Comparison of ENCODE assay signal across 8 cellular contexts in the genomic region with DNA sequence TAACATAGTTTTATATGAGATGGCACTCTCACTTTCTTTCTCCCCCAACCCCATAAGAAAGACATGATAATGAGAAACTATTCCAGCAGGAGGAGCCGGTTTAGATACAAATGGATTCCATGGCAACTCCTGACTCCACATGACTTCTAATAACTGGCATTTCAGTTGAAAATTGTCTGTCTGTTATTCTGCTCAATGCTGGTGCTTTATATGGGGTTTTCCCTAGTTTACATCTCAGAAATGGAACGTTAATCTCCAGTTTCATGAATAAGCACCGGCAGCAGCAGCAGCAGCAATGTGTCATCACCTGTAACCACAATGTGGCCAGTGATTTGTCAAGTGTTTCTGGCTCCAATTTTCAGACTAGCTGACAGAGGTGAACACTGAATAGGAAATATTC. TPM values are rescaled to one million over a fixed set of nuclear protein-coding genes. Genes with fewer than 3 reads are reported as not detected.
DNase-seq lines count a peak whose midpoint lies in the region; ATAC-seq and TF ChIP-seq lines count a peak whose summit lies in the region.

No MANE protein-coding gene starts in this region.

- DNase-seq in GM12864 (ENCODE audit: low read depth) (peak; percentile 25), ureter (ENCODE audit: low spot score) (no peak), erythroblast (lab: John Stamatoyannopoulos, UW) (no peak), T-helper 9 cell (no peak), NCI-H1694 (lab: John Stamatoyannopoulos, UW) (no peak)
- DNase-seq in activated T-cell treated with anti-CD3 and anti-CD28 coated beads, Interleukin-2, amount 50 U/mL, for 48 hours = peak; percentile 36 to 55

- ATAC-seq in GM19463 (IDR thresholded peaks at IDR 0.05; ENCODE audit: unreplicated experiment) (peak; percentile 75), HG03196 (IDR thresholded peaks at IDR 0.05; ENCODE audit: unreplicated experiment) (peak; percentile 92)

- TF ChIP-seq POLR2A in erythroblast (IDR thresholded peaks at IDR 0.05; ENCODE audit: low read length) = no peak

- no peak overlapping the region for H3K4me3 ChIP-seq in GM12864 (ENCODE audit: low read depth, low read length)

- TF ChIP-seq CTCF in GM12864 (IDR thresholded peaks at IDR 0.05; ENCODE audit: low read depth, low read length, missing control alignments) = no peak

RNA-seq across cellular contexts. Expression of a gene that starts 8.0 kb away (rescaled TPM):
- total RNA-seq in ureter = 5.3 TPM

Comparison
In these comparisons a context has a peak if more than half of its experiments do, and no peak if none do; other contexts are left out.
1. DNase-seq: peak in GM12864 (single experiment) and activated T-cell treated with anti-CD3 and anti-CD28 coated beads, Interleukin-2, amount 50 U/mL, for 48 hours (2 of 2); none in ureter (single experiment), erythroblast (0 of 2), T-helper 9 cell (single experiment) and NCI-H1694 (single experiment).